21 cellular contexts compared by ENCODE assay signal in the genomic region with DNA sequence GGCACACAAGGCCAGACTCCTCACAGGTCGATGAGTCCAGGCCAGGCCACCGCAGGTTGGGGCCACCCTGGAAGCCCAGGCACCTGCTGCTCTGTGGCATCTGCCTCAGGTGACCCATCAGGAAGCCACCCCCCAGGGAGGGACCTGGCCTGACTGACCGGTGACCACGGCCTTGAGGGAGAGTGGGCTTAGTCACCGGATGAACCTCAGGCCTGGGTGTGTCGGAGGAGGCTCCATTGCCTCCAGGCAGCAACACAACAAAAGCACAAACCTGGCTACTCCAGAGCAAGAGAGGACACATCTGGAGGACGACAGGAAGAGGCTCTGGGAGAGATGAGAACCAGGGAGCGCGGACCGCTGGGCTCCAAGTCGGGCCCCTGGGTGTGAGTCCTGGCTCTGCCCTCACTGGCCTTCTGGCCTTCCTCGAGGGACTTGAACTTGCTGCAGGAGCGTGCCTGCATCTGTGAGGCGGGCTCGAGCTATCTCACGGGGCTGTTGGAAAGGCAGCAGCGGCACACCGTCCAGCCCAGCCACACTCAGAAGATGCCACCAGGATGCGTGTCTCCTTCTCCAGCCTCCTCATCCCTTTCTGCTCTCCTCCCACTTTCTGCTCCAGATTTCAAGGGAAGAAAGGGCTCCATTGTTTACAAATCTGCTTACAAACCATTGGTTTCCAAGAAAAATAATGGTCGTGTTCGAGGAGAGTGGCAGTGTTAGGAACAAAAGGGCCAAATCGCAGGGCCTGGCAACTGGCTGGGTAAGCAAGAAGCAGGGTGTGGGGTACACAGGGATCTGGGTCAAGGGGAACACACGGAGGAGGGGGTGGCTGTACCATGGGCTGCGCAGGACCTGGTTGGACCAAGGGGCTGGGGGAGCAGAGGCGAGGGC.
DNase-seq lines count a peak whose midpoint lies in the region; ATAC-seq, FAIRE-seq and TF ChIP-seq lines count a peak whose summit lies in the region.
"Had no signal": no experiment of that assay in that cellular context is flagged by ENCODE, and none has a peak within 500 bp of the region (broad histone marks: within the 10 kb centered on the region; RNA-seq: fewer than 3 reads in every experiment).

No MANE protein-coding gene starts in this region.

- H3K27me3 ChIP-seq in bronchial epithelial cell (ENCODE audit: control insufficient read depth, insufficient read depth, low read length) (peaks cover under 1% of the 10 kb centered on the region), right atrium auricular region (no peaks in the 10 kb centered on the region)

- FAIRE-seq in bronchial epithelial cell (lab: Jason Lieb, UNC), result peak; percentile 7
- FAIRE-seq: astrocyte, kidney had no signal

- peak; percentile 13 for DNase-seq in LoVo (ENCODE audit: low spot score)
- DNase-seq in bronchial epithelial cell (ENCODE audit: low read depth), result no peak
- peak; percentile 54 for DNase-seq in right atrium auricular region (ENCODE audit: low spot score)
- DNase-seq in substantia nigra (lab: John Stamatoyannopoulos, UW), result peak in 13 of 49 donors; percentile 18 to 68 (median 36)
- DNase-seq in NCI-H69 (lab: John Stamatoyannopoulos, UW), result no peak
- no peak for DNase-seq in H4 (ENCODE audit: low spot score)
- DNase-seq: activated CD8-positive, alpha-beta T cell treated with anti-CD3 and anti-CD28 coated beads for 36 hours; activated naive CD4-positive, alpha-beta T cell treated with anti-CD3 and anti-CD28 coated beads, Interleukin-2, amount 10 ng/mL, durations not matched to agents 7 days and 5 days; activated T-cell treated with anti-CD3 and anti-CD28 coated beads, Interleukin-2, amount 50 U/mL, for 1 hour; Karpas-422; kidney; NCI-H1105 treated with DMSO at 0.1 percent for 48 hours; NCI-H2107; NCI-H524; SHP77 treated with DMSO at 0.1 percent for 48 hours; spleen; stimulated activated CD4-positive, alpha-beta T cell treated with anti-CD3 and anti-CD28 coated beads, Interleukin-4, amount 100 ng/mL, for 4 hours had no signal

- TF ChIP-seq CTCF in bronchial epithelial cell (IDR thresholded peaks at IDR 0.05; ENCODE audit: insufficient read depth, low read length, severe bottlenecking) (no peak), right atrium auricular region (IDR thresholded peaks at IDR 0.05) (no peak)

- no peaks in the 10 kb centered on the region for H3K9me3 ChIP-seq in right atrium auricular region

- no peak overlapping the region for H3K4me3 ChIP-seq in bronchial epithelial cell (ENCODE audit: low read depth, low read length)
- no peak overlapping the region for H3K4me3 ChIP-seq in right atrium auricular region
- H3K4me3 ChIP-seq: coronary artery, spleen had no signal

- no peaks in the 10 kb centered on the region for H3K4me1 ChIP-seq in right atrium auricular region
- H3K4me1 ChIP-seq: spleen had no signal

- H3K27ac ChIP-seq in right atrium auricular region (no peak overlapping the region), substantia nigra (ENCODE audit: low read depth, low read length, poor library complexity, severe bottlenecking) (peak overlapping the region; percentile 86)
- H3K27ac ChIP-seq: coronary artery, spleen had no signal

- no peak for ATAC-seq in GM18867 (IDR thresholded peaks at IDR 0.05; ENCODE audit: unreplicated experiment)
- ATAC-seq: activated CD8-positive, alpha-beta T cell treated with anti-CD3 and anti-CD28 coated beads for 36 hours; WTC11 had no signal

- H3K36me3 ChIP-seq in bronchial epithelial cell (ENCODE audit: control insufficient read depth, insufficient read depth, low read length), result no peaks in the 10 kb centered on the region
- no peaks in the 10 kb centered on the region for H3K36me3 ChIP-seq in right atrium auricular region
- H3K36me3 ChIP-seq: spleen had no signal

Comparison
In these comparisons a context has a peak if more than half of its experiments do, and no peak if none do; other contexts are left out.
1. DNase-seq: peak in LoVo (single experiment) and right atrium auricular region (single experiment); none in bronchial epithelial cell (single experiment), NCI-H69 (single experiment) and H4 (single experiment).